ENCODE assay signal across 20 cellular contexts in the genomic region with DNA sequence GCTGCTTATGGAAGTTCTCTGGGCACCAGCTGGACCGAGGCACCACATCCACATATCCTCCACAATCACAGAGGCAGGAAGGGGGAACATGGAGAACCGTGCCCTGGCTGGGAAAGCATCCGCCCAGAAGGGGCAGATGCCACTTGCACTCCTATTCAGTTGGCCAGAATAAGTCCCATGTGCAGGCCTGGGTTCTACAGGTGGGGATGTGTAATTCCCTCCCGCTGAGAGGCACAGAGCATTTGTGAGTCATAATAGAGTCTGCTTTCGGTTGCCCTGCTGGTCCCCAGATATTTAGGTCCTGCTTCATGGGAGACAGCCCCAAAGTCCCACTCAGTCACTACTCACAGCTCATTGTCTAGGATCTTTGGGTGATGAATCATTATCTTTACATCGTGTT.
A peak's percentile ranks its signal among the peaks of the same experiment; 100 is the strongest.
DNase-seq lines count a peak whose midpoint lies in the region; ATAC-seq, FAIRE-seq and TF ChIP-seq lines count a peak whose summit lies in the region.
"Had no signal": no experiment of that assay in that cellular context is flagged by ENCODE, and none has a peak within 500 bp of the region (broad histone marks: within the 10 kb centered on the region; RNA-seq: fewer than 3 reads in every experiment).

No MANE protein-coding gene starts in this region.

- FAIRE-seq in HTR-8/SVneo (lab: Jason Lieb, UNC), result peak; percentile 51
- FAIRE-seq: A204.1 had no signal

- H3K27me3 ChIP-seq in RWPE2 (ENCODE audit: insufficient read depth, poor library complexity, severe bottlenecking), result peaks cover 31% of the 10 kb centered on the region
- H3K27me3 ChIP-seq: BE2C had no signal

- no peak overlapping the region for H3K27ac ChIP-seq in RWPE2 (ENCODE audit: poor library complexity, severe bottlenecking)
- H3K27ac ChIP-seq: HL-60 had no signal

- DNase-seq in HTR-8/SVneo (ENCODE audit: insufficient read length, low spot score) (no peak), RWPE2 (ENCODE audit: low spot score) (no peak), islet precursor cell (peak; percentile 16), NCI-H2196 treated with DMSO at 0.1 percent for 48 hours (lab: John Stamatoyannopoulos, UW; ENCODE audit: unreplicated experiment) (no peak), hepatic stellate cell (ENCODE audit: low spot score) (no peak)
- DNase-seq: ACHN; BE2C; C1 segment of cervical spinal cord; CD4-positive, alpha-beta T cell; DMS153; DMS79; GF-D8; GOT3; H7; KBM-7 had no signal

- ATAC-seq in RWPE2 (ENCODE audit: low read depth), result peak; percentile 25; the same call in 1 of the 3 replicates
- no peak for ATAC-seq in HG02840 (IDR thresholded peaks at IDR 0.05; ENCODE audit: low FRiP score, unreplicated experiment)
- no peak for ATAC-seq in HG03460 (IDR thresholded peaks at IDR 0.05; ENCODE audit: unreplicated experiment)
- ATAC-seq: HCT116 had no signal

- no peak overlapping the region for H3K4me3 ChIP-seq in RWPE2 (ENCODE audit: severe bottlenecking)

- no peaks in the 10 kb centered on the region for H3K9me3 ChIP-seq in RWPE2 (ENCODE audit: severe bottlenecking)
- H3K9me3 ChIP-seq: BE2C had no signal

- no peaks in the 10 kb centered on the region for H3K4me1 ChIP-seq in RWPE2 (ENCODE audit: insufficient read depth, poor library complexity, severe bottlenecking)
- H3K4me1 ChIP-seq: BE2C had no signal

- no peak for TF ChIP-seq CTCF in RWPE2 (IDR thresholded peaks at IDR 0.05; ENCODE audit: poor library complexity, severe bottlenecking)

- H3K36me3 ChIP-seq in RWPE2 (ENCODE audit: low read depth), result no peaks in the 10 kb centered on the region
- H3K36me3 ChIP-seq: BE2C had no signal
